Comparison of ENCODE assay signal across 13 cellular contexts in the genomic region with DNA sequence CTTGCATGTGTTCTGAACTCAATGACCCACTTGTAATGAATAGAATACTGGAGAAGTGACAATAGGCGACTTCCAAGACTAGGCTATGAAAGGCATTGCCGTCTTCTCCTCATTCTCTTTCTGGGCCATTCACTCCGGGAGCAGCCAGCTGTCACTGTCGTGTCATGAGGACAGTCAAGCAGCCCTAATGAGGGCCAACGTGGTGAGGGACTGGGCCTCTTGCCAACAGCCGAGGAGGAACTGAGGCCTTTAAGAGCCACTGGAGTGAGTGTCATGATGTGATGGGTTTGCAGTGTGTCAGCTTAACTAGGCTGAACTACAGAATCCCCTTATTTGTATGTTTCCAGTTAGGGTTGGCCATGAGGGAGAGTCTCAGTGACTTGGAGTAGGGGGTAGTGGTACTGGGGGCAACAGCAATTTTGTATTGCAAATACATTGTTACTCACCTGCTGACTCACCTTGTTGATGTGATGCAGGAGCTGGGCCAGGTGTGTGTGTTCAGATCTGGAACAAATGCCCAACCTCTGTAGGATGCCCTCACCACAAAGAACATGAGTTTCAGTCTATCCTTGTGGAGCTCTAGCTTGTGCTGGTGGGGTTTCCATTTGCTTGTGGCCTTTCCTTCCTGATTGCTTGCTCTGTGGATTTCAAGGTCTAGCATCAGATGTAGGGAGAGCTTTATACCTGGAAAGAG.
DNase-seq lines count a peak whose midpoint lies in the region; ATAC-seq lines count a peak whose summit lies in the region.
"Had no signal": no experiment of that assay in that cellular context is flagged by ENCODE, and none has a peak within 500 bp of the region (broad histone marks: within the 10 kb centered on the region; RNA-seq: fewer than 3 reads in every experiment).

No MANE protein-coding gene starts in this region.

- no peaks in the 10 kb centered on the region for H3K27me3 ChIP-seq in BLaER1 treated with 17β-estradiol and CSF1 and Interleukin-3, amounts not matched to agents 10 nM and 100 nM

- 0 out of 22 replicates have a peak overlapping the region, but pooled peaks of 2 of the 11 experiments have one; percentile 2 to 5 for H3K27ac ChIP-seq in BLaER1 treated with 17β-estradiol and CSF1 and Interleukin-3, amounts not matched to agents 10 nM and 100 nM

- H3K9ac ChIP-seq in BLaER1 treated with 17β-estradiol and CSF1 and Interleukin-3, amounts not matched to agents 10 nM and 100 nM: no peak overlapping the region

- no peaks in the 10 kb centered on the region for H4K20me1 ChIP-seq in BLaER1 treated with 17β-estradiol and CSF1 and Interleukin-3, amounts not matched to agents 10 nM and 100 nM

- no peaks in the 10 kb centered on the region for H3K9me3 ChIP-seq in BLaER1 treated with 17β-estradiol and CSF1 and Interleukin-3, amounts not matched to agents 10 nM and 100 nM (replicated peaks in 1 of 11)

- peak overlapping the region in 10 of 11 experiments; percentile 4 to 66 (median 37); a peak in 10 of 22 replicates for H3K4me2 ChIP-seq in BLaER1 treated with 17β-estradiol and CSF1 and Interleukin-3, amounts not matched to agents 10 nM and 100 nM

- no peak for ATAC-seq in HG03457 (IDR thresholded peaks at IDR 0.05; ENCODE audit: unreplicated experiment)
- ATAC-seq: activated T-helper 17 cell treated with anti-CD3 and anti-CD28 coated beads, Interleukin-2, amount 50 U/mL, for 72 hours; HCT116 had no signal

- H3K36me3 ChIP-seq in BLaER1 treated with 17β-estradiol and CSF1 and Interleukin-3, amounts not matched to agents 10 nM and 100 nM: no peaks in the 10 kb centered on the region

- DNase-seq in DMS53 treated with DMSO at 0.1 percent for 48 hours (lab: John Stamatoyannopoulos, UW; ENCODE audit: unreplicated experiment) (peak; percentile 19), NCI-H524 treated with DMSO at 0.1 percent for 48 hours (lab: John Stamatoyannopoulos, UW) (peak; percentile 38), hypothalamus (lab: John Stamatoyannopoulos, UW) (peak in 27 of 51 donors; percentile 2 to 64 (median 12)), NCI-H446 (lab: John Stamatoyannopoulos, UW) (no peak), NK-92 (lab: John Stamatoyannopoulos, UW; ENCODE audit: unreplicated experiment) (no peak)
- no peak for DNase-seq in central memory CD4-positive, alpha-beta T cell
- DNase-seq: activated CD4-positive, alpha-beta T cell treated with anti-CD3 and anti-CD28 coated beads, Interleukin-2, amount 10 ng/mL, durations not matched to agents 7 days and 5 days; GF-D8; NCI-H146 had no signal

- peaks cover 26 to 64% (median 54%) of the 10 kb centered on the region in 10 experiments for H3K4me1 ChIP-seq in BLaER1 treated with 17β-estradiol and CSF1 and Interleukin-3, amounts not matched to agents 10 nM and 100 nM

- no peak overlapping the region for H3K4me3 ChIP-seq in BLaER1 treated with 17β-estradiol and CSF1 and Interleukin-3, amounts not matched to agents 10 nM and 100 nM

Comparison
In these comparisons a context has a peak if more than half of its experiments do, and no peak if none do; other contexts are left out.
1. DNase-seq: peak in DMS53 treated with DMSO at 0.1 percent for 48 hours (single experiment), NCI-H524 treated with DMSO at 0.1 percent for 48 hours (single experiment) and hypothalamus (27 of 51); none in NCI-H446 (0 of 2), central memory CD4-positive, alpha-beta T cell (single experiment) and NK-92 (single experiment).